In the genomic region with DNA sequence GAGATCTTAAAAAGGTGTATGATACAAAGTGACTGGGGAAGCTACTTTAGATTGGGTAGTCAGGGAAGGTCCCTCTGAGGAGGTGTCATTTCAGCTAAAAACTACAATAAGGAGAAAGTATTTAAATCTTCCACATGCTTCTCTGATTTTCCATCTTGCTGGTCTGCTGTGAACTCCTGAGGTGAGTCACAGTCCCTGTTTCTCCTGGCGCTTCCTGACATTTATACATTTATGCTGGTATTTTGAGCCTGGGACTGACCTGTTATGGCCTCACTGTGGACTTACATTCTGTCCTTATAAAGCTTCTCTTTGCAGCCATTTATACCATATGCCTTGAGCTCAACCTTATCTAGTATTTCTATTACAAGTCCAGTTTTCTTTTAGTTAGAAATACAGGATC, we compare ENCODE assay signal across 15 cellular contexts.
"Had no signal": no experiment of that assay in that cellular context is flagged by ENCODE, and none has a peak within 500 bp of the region (broad histone marks: within the 10 kb centered on the region; RNA-seq: fewer than 3 reads in every experiment).

No MANE protein-coding gene starts in this region.

- H3K9me3 ChIP-seq: ovary, tibial artery, upper lobe of right lung, vagina had no signal

- H3K27ac ChIP-seq: foreskin keratinocyte, neural progenitor cell, ovary, tibial artery, upper lobe of right lung, vagina had no signal

- H3K9ac ChIP-seq: neural progenitor cell had no signal

- DNase-seq: erythroblast; foreskin keratinocyte; left colon; left ventricle myocardium superior; nucleus accumbens; ovary; right cardiac atrium; small intestine; stimulated activated CD4-positive, alpha-beta T cell treated with anti-CD3 and anti-CD28 coated beads, Interleukin-12 subunit alpha, Interleukin-12 subunit beta, amount 100 ng/mL, for 4 hours; stimulated activated naive CD4-positive, alpha-beta T cell; tibial artery; upper lobe of right lung had no signal

- H2AFZ ChIP-seq: neural progenitor cell had no signal

- H3K4me1 ChIP-seq: foreskin keratinocyte, upper lobe of right lung, vagina had no signal

- H3K36me3 ChIP-seq: neural progenitor cell, ovary, tibial artery, upper lobe of right lung, vagina had no signal

- H3K27me3 ChIP-seq: foreskin keratinocyte, neural progenitor cell, ovary, tibial artery, upper lobe of right lung, vagina had no signal

- H3K4me2 ChIP-seq: neural progenitor cell had no signal

- FAIRE-seq: colon, small intestine had no signal

- H3K4me3 ChIP-seq: neural progenitor cell, ovary, tibial artery, upper lobe of right lung, vagina had no signal
